ENCODE assay signal across 1 cellular context in the genomic region with DNA sequence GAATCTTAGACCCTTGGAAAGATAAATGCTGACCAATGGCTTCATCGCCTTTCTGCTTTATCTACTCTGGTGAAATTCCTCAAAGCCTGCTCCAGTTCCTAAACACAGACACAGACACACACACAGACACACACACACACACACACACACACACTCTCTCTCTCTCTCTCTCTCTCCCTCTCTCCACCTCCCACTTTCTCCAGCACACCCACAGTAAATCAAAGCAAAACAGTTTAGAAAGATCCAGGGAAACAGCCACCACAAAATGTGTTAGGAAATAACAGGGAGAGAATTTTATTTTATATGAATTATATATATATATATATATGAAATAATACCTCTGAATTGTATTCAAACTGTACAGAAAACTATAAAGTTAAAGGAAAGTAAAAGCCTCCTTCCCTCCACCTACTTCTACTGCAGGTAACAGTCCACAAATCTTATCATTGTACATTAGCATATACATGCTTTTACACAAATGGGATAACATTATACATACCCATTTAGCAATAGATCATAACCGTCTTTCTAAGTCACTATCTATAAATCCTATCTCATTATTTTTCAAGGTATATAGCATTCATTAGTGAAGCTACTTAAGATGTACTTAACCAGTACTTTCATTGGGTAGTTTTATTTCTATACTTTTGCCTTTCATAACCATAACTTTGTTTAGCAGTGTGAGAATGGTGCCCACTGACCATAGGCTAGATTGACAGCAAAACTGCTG.
TF ChIP-seq lines count a peak whose summit lies in the region.

No MANE protein-coding gene starts in this region.

TF ChIP-seq in GM23338, 12 proteins besides CTCF, POLR2A, EP300 and RAD21 (continued from another document):
- no peak for TF ChIP-seq REST (IDR thresholded peaks at IDR 0.05; ENCODE audit: unreplicated experiment)
- TF ChIP-seq JUNB (IDR thresholded peaks at IDR 0.05; ENCODE audit: unreplicated experiment), result no peak
